In genomic region chr5:114223866-114224265, GRCh38 we compare ENCODE assay signal across 8 cellular contexts.
A peak's percentile ranks its signal among the peaks of the same experiment; 100 is the strongest.
DNase-seq lines count a peak whose midpoint lies in the region; ATAC-seq and TF ChIP-seq lines count a peak whose summit lies in the region.

No MANE protein-coding gene starts in this region.

- H3K4me1 ChIP-seq in uterus, result no peaks in the 10 kb centered on the region
- no peaks in the 10 kb centered on the region for H3K4me1 ChIP-seq in right atrium auricular region

- H3K4me3 ChIP-seq in AG10803 (ENCODE audit: low read length), result no peak overlapping the region
- H3K4me3 ChIP-seq in Jurkat, Clone E6-1 (ENCODE audit: low read length), result no peak overlapping the region
- H3K4me3 ChIP-seq in uterus, result no peak overlapping the region
- H3K4me3 ChIP-seq in right atrium auricular region, result no peak overlapping the region

- H3K27me3 ChIP-seq in uterus, result no peaks in the 10 kb centered on the region
- H3K27me3 ChIP-seq in right atrium auricular region, result no peaks in the 10 kb centered on the region

- TF ChIP-seq CTCF in AG10803 (conservative IDR thresholded peaks at IDR 0.05; ENCODE audit: low read length) (peak; percentile 34), uterus (IDR thresholded peaks at IDR 0.05) (no peak), right atrium auricular region (IDR thresholded peaks at IDR 0.05) (peak in 1 of 2 donors; percentile 41)

- peak; percentile 77 for ATAC-seq in GM19043 (IDR thresholded peaks at IDR 0.05; ENCODE audit: low read depth, unreplicated experiment)

- H3K36me3 ChIP-seq in uterus (no peaks in the 10 kb centered on the region), right atrium auricular region (no peaks in the 10 kb centered on the region)

- H3K9me3 ChIP-seq in uterus (no peaks in the 10 kb centered on the region), right atrium auricular region (peaks cover 0 to 8% of the 10 kb centered on the region in 2 donors)

- intact Hi-C loops in uterus (cut with DNase I; ENCODE audit: low total_unique reads), result no loop called here

- H3K27ac ChIP-seq in uterus (no peak overlapping the region), right atrium auricular region (no peak overlapping the region)

- DNase-seq in AG10803 (ENCODE audit: low read depth) (peak; percentile 0), dermis microvascular lymphatic vessel endothelial cell (ENCODE audit: low read depth in 2 of 2) (peak; percentile 30 to 48), uterus (no peak), kidney glomerular epithelial cell (lab: John Stamatoyannopoulos, UW) (no peak), right atrium auricular region (ENCODE audit: low spot score) (no peak)
- DNase-seq in Jurkat, Clone E6-1 (ENCODE audit: low read depth, low spot score), result peak; percentile 17
- DNase-seq in stimulated activated CD4-positive, alpha-beta T cell treated with anti-CD3 and anti-CD28 coated beads, Interleukin-15, amount 100 ng/mL, for 24 hours, result no peak

- no peak for TF ChIP-seq POLR2A in uterus (IDR thresholded peaks at IDR 0.05)

Comparison
In these comparisons a context has a peak if more than half of its experiments do, and no peak if none do; other contexts are left out.
1. DNase-seq: peak in AG10803 (single experiment), Jurkat, Clone E6-1 (single experiment) and dermis microvascular lymphatic vessel endothelial cell (2 of 2); none in uterus (0 of 2), stimulated activated CD4-positive, alpha-beta T cell treated with anti-CD3 and anti-CD28 coated beads, Interleukin-15, amount 100 ng/mL, for 24 hours (single experiment), kidney glomerular epithelial cell (single experiment) and right atrium auricular region (single experiment).